ENCODE assay signal across 9 cellular contexts in genomic region chr3:15319575-15319974, GRCh38. TPM values are rescaled to one million over a fixed set of nuclear protein-coding genes. Genes with fewer than 3 reads are reported as not detected.
DNase-seq lines count a peak whose midpoint lies in the region; ATAC-seq, FAIRE-seq and TF ChIP-seq lines count a peak whose summit lies in the region.
"Had no signal": no experiment of that assay in that cellular context is flagged by ENCODE, and none has a peak within 500 bp of the region (broad histone marks: within the 10 kb centered on the region; RNA-seq: fewer than 3 reads in every experiment).

No MANE protein-coding gene starts in this region.

- FAIRE-seq in GM12891 (lab: Jason Lieb, UNC) = no peak

- no peaks in the 10 kb centered on the region for H3K9me3 Mint-ChIP-seq in nephron

- no peak overlapping the region for H3K4me3 ChIP-seq in AG10803 (ENCODE audit: low read length)

- peak overlapping the region in 1 of 3 experiments; percentile 17 for H3K4me3 Mint-ChIP-seq in nephron

- ATAC-seq in esophagus mucosa = peak; percentile 13
- ATAC-seq in GM18498 (IDR thresholded peaks at IDR 0.05; ENCODE audit: unreplicated experiment) = no peak

- TF ChIP-seq CTCF in AG10803 (conservative IDR thresholded peaks at IDR 0.05; ENCODE audit: low read length) = no peak
- no peak for TF ChIP-seq CTCF in nephron (IDR thresholded peaks at IDR 0.05; ENCODE audit: unreplicated experiment in 3 of 3)

- peaks cover 61% of the 10 kb centered on the region for H3K4me1 Mint-ChIP-seq in nephron

- DNase-seq in AG10803 (ENCODE audit: low read depth) (peak; percentile 79), NCI-H524 treated with DMSO at 0.1 percent for 48 hours (lab: John Stamatoyannopoulos, UW) (peak; percentile 28), NCI-H2196 treated with DMSO at 0.1 percent for 48 hours (lab: John Stamatoyannopoulos, UW; ENCODE audit: unreplicated experiment) (no peak), DMS 273 (lab: John Stamatoyannopoulos, UW; ENCODE audit: unreplicated experiment) (no peak), GM12891 (ENCODE audit: insufficient read length, low spot score) (no peak)

- H3K36me3 Mint-ChIP-seq in nephron (ENCODE audit: low read depth) = peaks cover 4% of the 10 kb centered on the region

- H3K27me3 Mint-ChIP-seq in nephron (ENCODE audit: low read depth) = no peaks in the 10 kb centered on the region
- H3K27me3 Mint-ChIP-seq: progenitor cell of endocrine pancreas had no signal

- peak overlapping the region; percentile 63 to 94 (median 91) for H3K27ac Mint-ChIP-seq in nephron
- H3K27ac Mint-ChIP-seq: progenitor cell of endocrine pancreas had no signal

- no peak for TF ChIP-seq POLR2A in GM12891 (IDR thresholded peaks at IDR 0.05; ENCODE audit: low read depth, low read length)

TF ChIP-seq in GM12891, 5 proteins besides CTCF, POLR2A, EP300 and RAD21:
- TF ChIP-seq SPI1 (IDR thresholded peaks at IDR 0.05; ENCODE audit: low read depth, low read length) = no peak
- TF ChIP-seq POU2F2 (IDR thresholded peaks at IDR 0.05; ENCODE audit: low read depth, low read length) = no peak
- no peak for TF ChIP-seq POLR2AphosphoS5 (IDR thresholded peaks at IDR 0.05; ENCODE audit: low read depth, low read length)
- TF ChIP-seq TAF1 (IDR thresholded peaks at IDR 0.05; ENCODE audit: low read depth, low read length) = no peak
- TF ChIP-seq PAX5 (IDR thresholded peaks at IDR 0.05; ENCODE audit: insufficient read depth, low read length, severe bottlenecking) = no peak

RNA-seq across cellular contexts. Expression of gene SH3BP5, which starts 12.8 kb away (rescaled TPM):
- 9.3 TPM for total RNA-seq in esophagus mucosa
- 14.1 TPM for polyA plus RNA-seq in GM12891 (2012; ENCODE audit: low read depth, missing spikeins)

Comparison
In these comparisons a context has a peak if more than half of its experiments do, and no peak if none do; other contexts are left out.
1. DNase-seq: peak in AG10803 (single experiment) and NCI-H524 treated with DMSO at 0.1 percent for 48 hours (single experiment); none in NCI-H2196 treated with DMSO at 0.1 percent for 48 hours (single experiment), DMS 273 (single experiment) and GM12891 (single experiment).